In genomic region chr5:142015781-142016533, GRCh38 we compare ENCODE assay signal across 2 cellular contexts.
TF ChIP-seq lines count a peak whose summit lies in the region.

No MANE protein-coding gene starts in this region.

TF ChIP-seq in HCT116, 20 proteins besides CTCF, POLR2A, EP300 and RAD21:
- TF ChIP-seq POLR2AphosphoS5 (IDR thresholded peaks at IDR 0.05; ENCODE audit: low read depth, low read length) (no peak), SP1 (IDR thresholded peaks at IDR 0.05; ENCODE audit: low read depth) (peak; percentile 74), EGR1 (IDR thresholded peaks at IDR 0.05; ENCODE audit: low read depth) (no peak), ELF1 (IDR thresholded peaks at IDR 0.05; ENCODE audit: borderline replicate concordance, low read depth) (no peak), EZH2phosphoT487 (IDR thresholded peaks at IDR 0.05; ENCODE audit: borderline replicate concordance) (no peak), MAX (IDR thresholded peaks at IDR 0.05) (0 out of 2 replicates have a peak, but pooled peaks have one; percentile 9), FOSL1 (IDR thresholded peaks at IDR 0.05; ENCODE audit: low read depth) (peak; percentile 94), EZH2 (IDR thresholded peaks at IDR 0.05) (no peak), JUND (IDR thresholded peaks at IDR 0.05) (peak; percentile 87), CEBPB (IDR thresholded peaks at IDR 0.05; ENCODE audit: low read depth) (peak; percentile 39; the same call in 1 of the 2 replicates), SRF (IDR thresholded peaks at IDR 0.05; ENCODE audit: low read depth) (no peak), CBX3 (IDR thresholded peaks at IDR 0.05; ENCODE audit: low read depth) (peak; percentile 75; the same call in 1 of the 2 replicates)
- TF ChIP-seq, protein P1, sequence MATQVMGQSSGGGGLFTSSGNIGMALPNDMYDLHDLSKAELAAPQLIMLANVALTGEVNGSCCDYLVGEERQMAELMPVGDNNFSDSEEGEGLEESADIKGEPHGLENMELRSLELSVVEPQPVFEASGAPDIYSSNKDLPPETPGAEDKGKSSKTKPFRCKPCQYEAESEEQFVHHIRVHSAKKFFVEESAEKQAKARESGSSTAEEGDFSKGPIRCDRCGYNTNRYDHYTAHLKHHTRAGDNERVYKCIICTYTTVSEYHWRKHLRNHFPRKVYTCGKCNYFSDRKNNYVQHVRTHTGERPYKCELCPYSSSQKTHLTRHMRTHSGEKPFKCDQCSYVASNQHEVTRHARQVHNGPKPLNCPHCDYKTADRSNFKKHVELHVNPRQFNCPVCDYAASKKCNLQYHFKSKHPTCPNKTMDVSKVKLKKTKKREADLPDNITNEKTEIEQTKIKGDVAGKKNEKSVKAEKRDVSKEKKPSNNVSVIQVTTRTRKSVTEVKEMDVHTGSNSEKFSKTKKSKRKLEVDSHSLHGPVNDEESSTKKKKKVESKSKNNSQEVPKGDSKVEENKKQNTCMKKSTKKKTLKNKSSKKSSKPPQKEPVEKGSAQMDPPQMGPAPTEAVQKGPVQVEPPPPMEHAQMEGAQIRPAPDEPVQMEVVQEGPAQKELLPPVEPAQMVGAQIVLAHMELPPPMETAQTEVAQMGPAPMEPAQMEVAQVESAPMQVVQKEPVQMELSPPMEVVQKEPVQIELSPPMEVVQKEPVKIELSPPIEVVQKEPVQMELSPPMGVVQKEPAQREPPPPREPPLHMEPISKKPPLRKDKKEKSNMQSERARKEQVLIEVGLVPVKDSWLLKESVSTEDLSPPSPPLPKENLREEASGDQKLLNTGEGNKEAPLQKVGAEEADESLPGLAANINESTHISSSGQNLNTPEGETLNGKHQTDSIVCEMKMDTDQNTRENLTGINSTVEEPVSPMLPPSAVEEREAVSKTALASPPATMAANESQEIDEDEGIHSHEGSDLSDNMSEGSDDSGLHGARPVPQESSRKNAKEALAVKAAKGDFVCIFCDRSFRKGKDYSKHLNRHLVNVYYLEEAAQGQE (IDR thresholded peaks at IDR 0.05; ENCODE audit: low read depth): no peak
TF ChIP-seq in HCT116: peak in this region for 6.

TF ChIP-seq in PFSK-1, 5 proteins besides CTCF, POLR2A, EP300 and RAD21:
- TF ChIP-seq SIN3A (IDR thresholded peaks at IDR 0.05; ENCODE audit: borderline replicate concordance, insufficient read depth, low read length) (no peak), POLR2AphosphoS5 (IDR thresholded peaks at IDR 0.05; ENCODE audit: low read depth, low read length) (no peak), TAF1 (IDR thresholded peaks at IDR 0.05; ENCODE audit: borderline replicate concordance, insufficient read depth, low read length) (0 out of 2 replicates have a peak, but pooled peaks have one; percentile 19), FOXP2 (optimal IDR thresholded peaks at IDR 0.05; ENCODE audit: borderline replicate concordance, extremely low read depth, extremely low read length, insufficient read depth) (no peak)
- TF ChIP-seq, protein P1 (IDR thresholded peaks at IDR 0.05; ENCODE audit: insufficient read depth in 1 of 2, low read depth in 2 of 2, low read length in 2 of 2): no peak
